1 cellular context compared by ENCODE assay signal in the genomic region with DNA sequence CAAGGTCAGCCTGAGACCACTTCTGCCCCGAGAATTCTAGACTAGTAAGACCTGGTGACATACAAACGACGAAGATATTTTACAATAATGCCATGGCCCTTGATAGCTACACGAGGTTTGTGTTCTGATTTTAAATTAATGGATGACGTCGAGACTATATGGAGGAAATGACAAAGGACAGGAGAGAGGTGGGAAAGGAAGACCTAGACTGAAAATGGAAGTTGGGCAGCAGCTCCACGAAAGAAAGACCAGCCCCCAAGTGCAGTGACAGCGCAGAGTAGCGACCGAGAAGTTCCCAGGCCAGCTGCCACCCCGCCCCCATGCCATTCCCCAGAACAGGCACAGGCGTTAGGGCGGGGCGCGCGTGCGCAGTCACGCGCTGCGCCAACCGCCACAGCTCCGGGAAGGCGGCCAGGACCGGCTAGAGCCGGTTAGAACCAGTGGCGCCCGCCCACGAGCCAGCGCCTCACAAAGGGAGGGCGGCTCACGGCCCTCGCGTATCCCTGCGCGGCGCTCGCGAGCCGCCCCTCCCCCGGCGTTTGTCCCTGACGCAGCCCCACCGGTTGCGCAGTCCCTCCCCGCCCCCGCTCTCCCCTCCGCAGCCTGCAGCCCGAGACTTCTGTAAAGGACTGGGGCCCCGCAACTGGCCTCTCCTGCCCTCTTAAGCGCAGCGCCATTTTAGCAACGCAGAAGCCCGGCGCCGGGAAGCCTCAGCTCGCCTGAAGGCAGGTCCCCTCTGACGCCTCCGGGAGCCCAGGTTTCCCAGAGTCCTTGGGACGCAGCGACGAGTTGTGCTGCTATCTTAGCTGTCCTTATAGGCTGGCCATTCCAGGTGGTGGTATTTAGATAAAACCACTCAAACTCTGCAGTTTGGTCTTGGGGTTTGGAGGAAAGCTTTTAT.
TF ChIP-seq lines count a peak whose summit lies in the region.

No MANE protein-coding gene starts in this region.

TF ChIP-seq in HEK293, 187 proteins besides CTCF, POLR2A, EP300 and RAD21 (continued from another document and continues in another):
- TF ChIP-seq ZNF837 (tag by site-specific recombination; IDR thresholded peaks at IDR 0.05) (no peak), ZIC2 (tag by site-specific recombination; IDR thresholded peaks at IDR 0.05) (no peak), ZBTB1 (tag by site-specific recombination; IDR thresholded peaks at IDR 0.05) (peak; percentile 86), TRIM28 (IDR thresholded peaks at IDR 0.05; ENCODE audit: borderline replicate concordance, low read length) (0 out of 2 replicates have a peak, but pooled peaks have one; percentile 36), ZBTB17 (tag by site-specific recombination; IDR thresholded peaks at IDR 0.05) (peak; percentile 44; the same call in 1 of the 2 replicates), TCF7L2 (IDR thresholded peaks at IDR 0.05; ENCODE audit: borderline replicate concordance, low read depth, low read length) (0 out of 2 replicates have a peak, but pooled peaks have one; percentile 56), ZNF426 (tag by site-specific recombination; IDR thresholded peaks at IDR 0.05) (no peak), ZNF571 (tag by site-specific recombination; IDR thresholded peaks at IDR 0.05) (no peak), ZNF777 (tag by site-specific recombination; IDR thresholded peaks at IDR 0.05; ENCODE audit: borderline replicate concordance) (no peak), ZNF366 (tag by site-specific recombination; conservative IDR thresholded peaks at IDR 0.05) (0 out of 2 replicates have a peak, but pooled peaks have one; percentile 24), ZNF600 (tag by site-specific recombination; IDR thresholded peaks at IDR 0.05) (peak; percentile 71; the same call in 1 of the 2 replicates), ZNF610 (tag by site-specific recombination; IDR thresholded peaks at IDR 0.05; ENCODE audit: borderline replicate concordance) (no peak), SETDB1 (IDR thresholded peaks at IDR 0.05; ENCODE audit: insufficient read length, low read length) (no peak), ZNF555 (tag by site-specific recombination; conservative IDR thresholded peaks at IDR 0.05) (no peak), YY2 (tag by site-specific recombination; IDR thresholded peaks at IDR 0.05) (no peak), GLIS1 (tag by site-specific recombination; IDR thresholded peaks at IDR 0.05) (peak; percentile 70), ZNF174 (tag by site-specific recombination; IDR thresholded peaks at IDR 0.05) (no peak), ZNF654 (tag by site-specific recombination; IDR thresholded peaks at IDR 0.05; ENCODE audit: low read depth) (no peak), ZNF664 (tag by site-specific recombination; IDR thresholded peaks at IDR 0.05) (no peak), ZNF707 (tag by site-specific recombination; IDR thresholded peaks at IDR 0.05) (no peak), ZNF19 (tag by site-specific recombination; IDR thresholded peaks at IDR 0.05; ENCODE audit: low read depth) (no peak), ZNF221 (tag by site-specific recombination; IDR thresholded peaks at IDR 0.05; ENCODE audit: borderline replicate concordance) (no peak), BCL11A (tag by site-specific recombination; IDR thresholded peaks at IDR 0.05; ENCODE audit: low read depth) (no peak), ZNF548 (tag by site-specific recombination; IDR thresholded peaks at IDR 0.05) (no peak), ZNF510 (tag by site-specific recombination; IDR thresholded peaks at IDR 0.05; ENCODE audit: insufficient replicate concordance) (no peak), ZNF391 (tag by site-specific recombination; IDR thresholded peaks at IDR 0.05; ENCODE audit: borderline replicate concordance, low read depth) (0 out of 2 replicates have a peak, but pooled peaks have one; percentile 13), ZNF670 (tag by site-specific recombination; IDR thresholded peaks at IDR 0.05; ENCODE audit: low read depth) (no peak), RBAK (tag by site-specific recombination; IDR thresholded peaks at IDR 0.05) (no peak), ZNF529 (tag by site-specific recombination; IDR thresholded peaks at IDR 0.05; ENCODE audit: insufficient replicate concordance) (no peak), ZNF223 (tag by site-specific recombination; IDR thresholded peaks at IDR 0.05) (no peak), GFI1B (tag by site-specific recombination; IDR thresholded peaks at IDR 0.05) (no peak)
- TF ChIP-seq, protein P1, sequence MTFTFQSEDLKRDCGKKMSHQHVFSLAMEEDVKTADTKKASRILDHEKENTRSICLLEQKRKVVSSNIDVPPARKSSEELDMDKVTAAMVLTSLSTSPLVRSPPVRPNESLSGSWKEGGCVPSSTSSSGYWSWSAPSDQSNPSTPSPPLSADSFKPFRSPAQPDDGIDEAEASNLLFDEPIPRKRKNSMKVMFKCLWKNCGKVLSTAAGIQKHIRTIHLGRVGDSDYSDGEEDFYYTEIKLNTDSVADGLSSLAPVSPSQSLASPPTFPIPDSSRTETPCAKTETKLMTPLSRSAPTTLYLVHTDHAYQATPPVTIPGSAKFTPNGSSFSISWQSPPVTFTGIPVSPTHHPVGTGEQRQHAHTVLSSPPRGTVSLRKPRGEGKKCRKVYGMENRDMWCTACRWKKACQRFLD (tag by site-specific recombination; IDR thresholded peaks at IDR 0.05): no peak
- TF ChIP-seq, protein P2, sequence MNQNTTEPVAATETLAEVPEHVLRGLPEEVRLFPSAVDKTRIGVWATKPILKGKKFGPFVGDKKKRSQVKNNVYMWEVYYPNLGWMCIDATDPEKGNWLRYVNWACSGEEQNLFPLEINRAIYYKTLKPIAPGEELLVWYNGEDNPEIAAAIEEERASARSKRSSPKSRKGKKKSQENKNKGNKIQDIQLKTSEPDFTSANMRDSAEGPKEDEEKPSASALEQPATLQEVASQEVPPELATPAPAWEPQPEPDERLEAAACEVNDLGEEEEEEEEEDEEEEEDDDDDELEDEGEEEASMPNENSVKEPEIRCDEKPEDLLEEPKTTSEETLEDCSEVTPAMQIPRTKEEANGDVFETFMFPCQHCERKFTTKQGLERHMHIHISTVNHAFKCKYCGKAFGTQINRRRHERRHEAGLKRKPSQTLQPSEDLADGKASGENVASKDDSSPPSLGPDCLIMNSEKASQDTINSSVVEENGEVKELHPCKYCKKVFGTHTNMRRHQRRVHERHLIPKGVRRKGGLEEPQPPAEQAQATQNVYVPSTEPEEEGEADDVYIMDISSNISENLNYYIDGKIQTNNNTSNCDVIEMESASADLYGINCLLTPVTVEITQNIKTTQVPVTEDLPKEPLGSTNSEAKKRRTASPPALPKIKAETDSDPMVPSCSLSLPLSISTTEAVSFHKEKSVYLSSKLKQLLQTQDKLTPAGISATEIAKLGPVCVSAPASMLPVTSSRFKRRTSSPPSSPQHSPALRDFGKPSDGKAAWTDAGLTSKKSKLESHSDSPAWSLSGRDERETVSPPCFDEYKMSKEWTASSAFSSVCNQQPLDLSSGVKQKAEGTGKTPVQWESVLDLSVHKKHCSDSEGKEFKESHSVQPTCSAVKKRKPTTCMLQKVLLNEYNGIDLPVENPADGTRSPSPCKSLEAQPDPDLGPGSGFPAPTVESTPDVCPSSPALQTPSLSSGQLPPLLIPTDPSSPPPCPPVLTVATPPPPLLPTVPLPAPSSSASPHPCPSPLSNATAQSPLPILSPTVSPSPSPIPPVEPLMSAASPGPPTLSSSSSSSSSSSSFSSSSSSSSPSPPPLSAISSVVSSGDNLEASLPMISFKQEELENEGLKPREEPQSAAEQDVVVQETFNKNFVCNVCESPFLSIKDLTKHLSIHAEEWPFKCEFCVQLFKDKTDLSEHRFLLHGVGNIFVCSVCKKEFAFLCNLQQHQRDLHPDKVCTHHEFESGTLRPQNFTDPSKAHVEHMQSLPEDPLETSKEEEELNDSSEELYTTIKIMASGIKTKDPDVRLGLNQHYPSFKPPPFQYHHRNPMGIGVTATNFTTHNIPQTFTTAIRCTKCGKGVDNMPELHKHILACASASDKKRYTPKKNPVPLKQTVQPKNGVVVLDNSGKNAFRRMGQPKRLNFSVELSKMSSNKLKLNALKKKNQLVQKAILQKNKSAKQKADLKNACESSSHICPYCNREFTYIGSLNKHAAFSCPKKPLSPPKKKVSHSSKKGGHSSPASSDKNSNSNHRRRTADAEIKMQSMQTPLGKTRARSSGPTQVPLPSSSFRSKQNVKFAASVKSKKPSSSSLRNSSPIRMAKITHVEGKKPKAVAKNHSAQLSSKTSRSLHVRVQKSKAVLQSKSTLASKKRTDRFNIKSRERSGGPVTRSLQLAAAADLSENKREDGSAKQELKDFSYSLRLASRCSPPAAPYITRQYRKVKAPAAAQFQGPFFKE (tag by site-specific recombination; IDR thresholded peaks at IDR 0.05; ENCODE audit: borderline replicate concordance): no peak
- TF ChIP-seq, protein P3, sequence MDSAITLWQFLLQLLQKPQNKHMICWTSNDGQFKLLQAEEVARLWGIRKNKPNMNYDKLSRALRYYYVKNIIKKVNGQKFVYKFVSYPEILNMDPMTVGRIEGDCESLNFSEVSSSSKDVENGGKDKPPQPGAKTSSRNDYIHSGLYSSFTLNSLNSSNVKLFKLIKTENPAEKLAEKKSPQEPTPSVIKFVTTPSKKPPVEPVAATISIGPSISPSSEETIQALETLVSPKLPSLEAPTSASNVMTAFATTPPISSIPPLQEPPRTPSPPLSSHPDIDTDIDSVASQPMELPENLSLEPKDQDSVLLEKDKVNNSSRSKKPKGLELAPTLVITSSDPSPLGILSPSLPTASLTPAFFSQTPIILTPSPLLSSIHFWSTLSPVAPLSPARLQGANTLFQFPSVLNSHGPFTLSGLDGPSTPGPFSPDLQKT (IDR thresholded peaks at IDR 0.05; ENCODE audit: borderline replicate concordance, low read depth, low read length): no peak
- TF ChIP-seq, protein P4, sequence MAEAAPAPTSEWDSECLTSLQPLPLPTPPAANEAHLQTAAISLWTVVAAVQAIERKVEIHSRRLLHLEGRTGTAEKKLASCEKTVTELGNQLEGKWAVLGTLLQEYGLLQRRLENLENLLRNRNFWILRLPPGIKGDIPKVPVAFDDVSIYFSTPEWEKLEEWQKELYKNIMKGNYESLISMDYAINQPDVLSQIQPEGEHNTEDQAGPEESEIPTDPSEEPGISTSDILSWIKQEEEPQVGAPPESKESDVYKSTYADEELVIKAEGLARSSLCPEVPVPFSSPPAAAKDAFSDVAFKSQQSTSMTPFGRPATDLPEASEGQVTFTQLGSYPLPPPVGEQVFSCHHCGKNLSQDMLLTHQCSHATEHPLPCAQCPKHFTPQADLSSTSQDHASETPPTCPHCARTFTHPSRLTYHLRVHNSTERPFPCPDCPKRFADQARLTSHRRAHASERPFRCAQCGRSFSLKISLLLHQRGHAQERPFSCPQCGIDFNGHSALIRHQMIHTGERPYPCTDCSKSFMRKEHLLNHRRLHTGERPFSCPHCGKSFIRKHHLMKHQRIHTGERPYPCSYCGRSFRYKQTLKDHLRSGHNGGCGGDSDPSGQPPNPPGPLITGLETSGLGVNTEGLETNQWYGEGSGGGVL (tag by site-specific recombination; IDR thresholded peaks at IDR 0.05): peak; percentile 46
- TF ChIP-seq, protein P5, sequence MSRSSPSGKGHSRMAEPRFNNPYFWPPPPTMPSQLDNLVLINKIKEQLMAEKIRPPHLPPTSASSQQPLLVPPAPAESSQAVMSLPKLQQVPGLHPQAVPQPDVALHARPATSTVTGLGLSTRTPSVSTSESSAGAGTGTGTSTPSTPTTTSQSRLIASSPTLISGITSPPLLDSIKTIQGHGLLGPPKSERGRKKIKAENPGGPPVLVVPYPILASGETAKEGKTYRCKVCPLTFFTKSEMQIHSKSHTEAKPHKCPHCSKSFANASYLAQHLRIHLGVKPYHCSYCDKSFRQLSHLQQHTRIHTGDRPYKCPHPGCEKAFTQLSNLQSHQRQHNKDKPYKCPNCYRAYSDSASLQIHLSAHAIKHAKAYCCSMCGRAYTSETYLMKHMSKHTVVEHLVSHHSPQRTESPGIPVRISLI (tag by site-specific recombination; IDR thresholded peaks at IDR 0.05): no peak
- TF ChIP-seq, protein P6, sequence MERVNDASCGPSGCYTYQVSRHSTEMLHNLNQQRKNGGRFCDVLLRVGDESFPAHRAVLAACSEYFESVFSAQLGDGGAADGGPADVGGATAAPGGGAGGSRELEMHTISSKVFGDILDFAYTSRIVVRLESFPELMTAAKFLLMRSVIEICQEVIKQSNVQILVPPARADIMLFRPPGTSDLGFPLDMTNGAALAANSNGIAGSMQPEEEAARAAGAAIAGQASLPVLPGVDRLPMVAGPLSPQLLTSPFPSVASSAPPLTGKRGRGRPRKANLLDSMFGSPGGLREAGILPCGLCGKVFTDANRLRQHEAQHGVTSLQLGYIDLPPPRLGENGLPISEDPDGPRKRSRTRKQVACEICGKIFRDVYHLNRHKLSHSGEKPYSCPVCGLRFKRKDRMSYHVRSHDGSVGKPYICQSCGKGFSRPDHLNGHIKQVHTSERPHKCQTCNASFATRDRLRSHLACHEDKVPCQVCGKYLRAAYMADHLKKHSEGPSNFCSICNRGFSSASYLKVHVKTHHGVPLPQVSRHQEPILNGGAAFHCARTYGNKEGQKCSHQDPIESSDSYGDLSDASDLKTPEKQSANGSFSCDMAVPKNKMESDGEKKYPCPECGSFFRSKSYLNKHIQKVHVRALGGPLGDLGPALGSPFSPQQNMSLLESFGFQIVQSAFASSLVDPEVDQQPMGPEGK (tag by site-specific recombination; IDR thresholded peaks at IDR 0.05): peak; percentile 98
- TF ChIP-seq, protein P7, sequence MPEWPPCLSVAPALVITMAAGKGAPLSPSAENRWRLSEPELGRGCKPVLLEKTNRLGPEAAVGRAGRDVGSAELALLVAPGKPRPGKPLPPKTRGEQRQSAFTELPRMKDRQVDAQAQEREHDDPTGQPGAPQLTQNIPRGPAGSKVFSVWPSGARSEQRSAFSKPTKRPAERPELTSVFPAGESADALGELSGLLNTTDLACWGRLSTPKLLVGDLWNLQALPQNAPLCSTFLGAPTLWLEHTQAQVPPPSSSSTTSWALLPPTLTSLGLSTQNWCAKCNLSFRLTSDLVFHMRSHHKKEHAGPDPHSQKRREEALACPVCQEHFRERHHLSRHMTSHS (tag by site-specific recombination; IDR thresholded peaks at IDR 0.05): no peak
- TF ChIP-seq, protein P8, sequence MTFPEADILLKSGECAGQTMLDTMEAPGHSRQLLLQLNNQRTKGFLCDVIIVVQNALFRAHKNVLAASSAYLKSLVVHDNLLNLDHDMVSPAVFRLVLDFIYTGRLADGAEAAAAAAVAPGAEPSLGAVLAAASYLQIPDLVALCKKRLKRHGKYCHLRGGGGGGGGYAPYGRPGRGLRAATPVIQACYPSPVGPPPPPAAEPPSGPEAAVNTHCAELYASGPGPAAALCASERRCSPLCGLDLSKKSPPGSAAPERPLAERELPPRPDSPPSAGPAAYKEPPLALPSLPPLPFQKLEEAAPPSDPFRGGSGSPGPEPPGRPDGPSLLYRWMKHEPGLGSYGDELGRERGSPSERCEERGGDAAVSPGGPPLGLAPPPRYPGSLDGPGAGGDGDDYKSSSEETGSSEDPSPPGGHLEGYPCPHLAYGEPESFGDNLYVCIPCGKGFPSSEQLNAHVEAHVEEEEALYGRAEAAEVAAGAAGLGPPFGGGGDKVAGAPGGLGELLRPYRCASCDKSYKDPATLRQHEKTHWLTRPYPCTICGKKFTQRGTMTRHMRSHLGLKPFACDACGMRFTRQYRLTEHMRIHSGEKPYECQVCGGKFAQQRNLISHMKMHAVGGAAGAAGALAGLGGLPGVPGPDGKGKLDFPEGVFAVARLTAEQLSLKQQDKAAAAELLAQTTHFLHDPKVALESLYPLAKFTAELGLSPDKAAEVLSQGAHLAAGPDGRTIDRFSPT (tag by site-specific recombination; IDR thresholded peaks at IDR 0.05): peak; percentile 98
